ENCODE assay signal across 9 cellular contexts in genomic region chr7:135211946-135212685, GRCh38. TPM values are rescaled to one million over a fixed set of nuclear protein-coding genes. Genes with fewer than 3 reads are reported as not detected.
A peak's percentile ranks its signal among the peaks of the same experiment; 100 is the strongest.
DNase-seq lines count a peak whose midpoint lies in the region; ATAC-seq and TF ChIP-seq lines count a peak whose summit lies in the region.
"Not testable (repeated sequence)": the region's sequence is repeated elsewhere in the genome, so short reads cannot be mapped to it uniquely, and the experiment has no call there.
"Had no signal": no experiment of that assay in that cellular context is flagged by ENCODE, and none has a peak within 500 bp of the region (broad histone marks: within the 10 kb centered on the region; RNA-seq: fewer than 3 reads in every experiment).

No MANE protein-coding gene starts in this region.

- H3K36me3 Mint-ChIP-seq in activated B cell treated with CpG ODN at 0.5 μM for 24 hours (ENCODE audit: low read depth) = peaks cover 12% of the 10 kb centered on the region
- not testable (repeated sequence) for H3K36me3 Mint-ChIP-seq in memory B cell

- H3K27ac Mint-ChIP-seq in activated B cell treated with CpG ODN at 0.5 μM for 24 hours = peak overlapping the region; percentile 71
- peak overlapping the region; percentile 95 for H3K27ac Mint-ChIP-seq in memory B cell

- peak overlapping the region; percentile 91 for H2AFZ ChIP-seq in mammary epithelial cell (ENCODE audit: low read depth, low read length)

- 26% methylated on average over 20 of the region's 30 CpGs for WGBS in mammary epithelial cell (ENCODE audit: low coverage, missing lambda C conversion rate)

- peak overlapping the region; percentile 89 for H3K4me2 ChIP-seq in mammary epithelial cell (ENCODE audit: insufficient read depth, low read depth, low read length)

- dilution Hi-C loops in mammary epithelial cell (cut with HindIII; ENCODE audit: low sequenced_read_pairs) = loop anchor here (5.0 kb wide), 1 partner anchor 35 kb away; no protein-coding TSS in a partner anchor

- H3K4me1 ChIP-seq in mammary epithelial cell (ENCODE audit: insufficient read depth, low read length) (peaks cover 36% of the 10 kb centered on the region), foreskin keratinocyte (peaks cover 18% of the 10 kb centered on the region)

- H4K20me1 ChIP-seq in mammary epithelial cell (ENCODE audit: insufficient read depth, low read length) = not testable (repeated sequence)

- not testable (repeated sequence) for H3K9me3 Mint-ChIP-seq in activated B cell treated with CpG ODN at 0.5 μM for 24 hours, memory B cell

- TSS peak; percentile 53 for BruUV-seq in mammary epithelial cell (replicated peaks; lab: Mats Ljungman, UMichigan)

- intact Hi-C loops in activated B cell treated with CpG ODN at 0.5 μM for 24 hours (cut with micrococcal nuclease) = loop anchor here (1.0 to 5.0 kb wide), 13 partner anchors 24 to 1959 kb away; partner anchors contain the start of genes AGBL3, AKR1B1, BPGM and CNOT4
- intact Hi-C loops in mammary epithelial cell (cut with micrococcal nuclease) = loop anchor here (1.0 to 2.0 kb wide), 3 partner anchors 19 to 42 kb away; partner anchors contain the start of gene CYREN
- intact Hi-C loops in sciatic nerve (cut with DNase I) = not testable (repeated sequence)

- POLR2A ChIA-PET in activated B cell treated with CpG ODN at 0.5 μM for 24 hours (lab: Charles Lee) = interaction anchor here (0.6 to 6.2 kb wide), 10 partner anchors 13 to 565 kb away, joined by 3 to 62 read pairs (median 5); partner anchors contain the start of genes CYREN and TMEM140

- H3K27ac ChIP-seq in mammary epithelial cell (ENCODE audit: insufficient read depth, low read depth, low read length) = peak overlapping the region; percentile 82
- peak overlapping the region; percentile 70 for H3K27ac ChIP-seq in foreskin keratinocyte

- not testable (repeated sequence) for H3K9me3 ChIP-seq in MG63; mammary epithelial cell (replicated peaks; ENCODE audit: insufficient read depth, low read length)

- in situ Hi-C loops in mammary epithelial cell (cut with MboI; ENCODE audit: low sequenced_read_pairs in 2 of 2) = not testable (repeated sequence)

- peak overlapping the region; percentile 61 for H3K4me3 ChIP-seq in GM12864 (ENCODE audit: low read depth, low read length)
- H3K4me3 ChIP-seq in MG63 = peak overlapping the region; percentile 74
- peak overlapping the region; percentile 61 to 63 (median 63) for H3K4me3 ChIP-seq in mammary epithelial cell (replicated peaks in 1 of 3; ENCODE audit: insufficient read depth in 1 of 3, low read depth in 2 of 3, low read length in 3 of 3)

- DNase-seq in A172 (ENCODE audit: low spot score) (peak; percentile 22), MG63 (peak; percentile 41), mammary epithelial cell (peak; percentile 51)
- DNase-seq in GM12864 (ENCODE audit: low read depth); activated B cell treated with CpG ODN at 0.5 μM for 24 hours; foreskin keratinocyte; memory B cell (ENCODE audit: low spot score in 2 of 2); sciatic nerve (ENCODE audit: low spot score): not testable (repeated sequence)

- not testable (repeated sequence) for TF ChIP-seq CTCF in GM12864 (IDR thresholded peaks at IDR 0.05; ENCODE audit: low read depth, low read length, missing control alignments); activated B cell treated with CpG ODN at 0.5 μM for 24 hours (IDR thresholded peaks at IDR 0.05); mammary epithelial cell (conservative IDR thresholded peaks at IDR 0.05 in 1 of 2, IDR thresholded peaks at IDR 0.05 in 1 of 2; ENCODE audit: extremely low read depth in 1 of 2, insufficient read depth in 1 of 2, low read depth in 1 of 2, low read length in 2 of 2); foreskin keratinocyte (conservative IDR thresholded peaks at IDR 0.05)

- not testable (repeated sequence) for H3K27me3 ChIP-seq in MG63; mammary epithelial cell (ENCODE audit: insufficient read depth, low read length); foreskin keratinocyte

- H3K27me3 Mint-ChIP-seq in activated B cell treated with CpG ODN at 0.5 μM for 24 hours, memory B cell: not testable (repeated sequence)

- not testable (repeated sequence) for H3K36me3 ChIP-seq in MG63; mammary epithelial cell (ENCODE audit: insufficient read depth, low read length)

- not testable (repeated sequence) for ATAC-seq in activated B cell treated with CpG ODN at 0.5 μM for 24 hours (ENCODE audit: low read depth); foreskin keratinocyte; memory B cell (ENCODE audit: low read depth)
- ATAC-seq in sciatic nerve = peak; percentile 73

- peak overlapping the region; percentile 89 for H3K4me3 Mint-ChIP-seq in activated B cell treated with CpG ODN at 0.5 μM for 24 hours
- peak overlapping the region; percentile 99 for H3K4me3 Mint-ChIP-seq in memory B cell

- H3K4me1 Mint-ChIP-seq in activated B cell treated with CpG ODN at 0.5 μM for 24 hours (peaks cover 35% of the 10 kb centered on the region), memory B cell (peaks cover 21% of the 10 kb centered on the region)

- H3K9ac ChIP-seq in mammary epithelial cell (ENCODE audit: insufficient read depth, low read length) = peak overlapping the region; percentile 87

- H3K79me2 ChIP-seq in mammary epithelial cell (ENCODE audit: insufficient read depth, low read length) = peaks cover 36% of the 10 kb centered on the region

- CTCF ChIA-PET in activated B cell treated with CpG ODN at 0.5 μM for 24 hours (lab: Charles Lee) = not testable (repeated sequence)
- CTCF ChIA-PET in mammary epithelial cell (lab: Charles Lee; ENCODE audit: low non-redundant PET) = interaction anchor here (0.6 kb wide), 1 partner anchor 17 kb away, joined by 3 read pairs; no protein-coding TSS in a partner anchor

RNA-seq across cellular contexts. Expression of gene WDR91, which starts 0.8 kb away (rescaled TPM):
- 2.0 and 2.1 TPM in 2 replicates for total RNA-seq in A172 (2014; rRNA removed; shearing (Covaris generic))
- total RNA-seq in MG63 (2014; rRNA removed; shearing (Covaris generic); ENCODE audit: low replicate concordance) = 1.5 and 3.0 TPM in 2 replicates
- total RNA-seq in activated B cell treated with CpG ODN at 0.5 μM for 24 hours = 59.5 and 60.1 TPM in 2 replicates
- 10 to 100 TPM; 31.5 to 33.8 TPM for total RNA-seq in mammary epithelial cell
- 17.5 TPM for polyA plus RNA-seq in mammary epithelial cell
- polyA minus RNA-seq in mammary epithelial cell = 14.5 TPM
- 17.8 and 21.7 TPM in 2 replicates for total RNA-seq in foreskin keratinocyte
- 11.6 and 12.6 TPM in 2 replicates for polyA plus RNA-seq in foreskin keratinocyte
- total RNA-seq in sciatic nerve = 32.7 TPM

RNA-seq across cellular contexts. Expression of gene STRA8, which starts 21.5 kb away (rescaled TPM):
- total RNA-seq in A172 (2014; rRNA removed; shearing (Covaris generic)) = not detected in 2 replicates
- not detected in 2 replicates for total RNA-seq in MG63 (2014; rRNA removed; shearing (Covaris generic); ENCODE audit: low replicate concordance)
- total RNA-seq in activated B cell treated with CpG ODN at 0.5 μM for 24 hours = not detected in 2 replicates
- not detected for total RNA-seq in mammary epithelial cell
- polyA plus RNA-seq in mammary epithelial cell = not detected
- polyA minus RNA-seq in mammary epithelial cell = not detected
- not detected in 2 replicates for total RNA-seq in foreskin keratinocyte
- not detected in 2 replicates for polyA plus RNA-seq in foreskin keratinocyte
- total RNA-seq in sciatic nerve = not detected
- total RNA-seq: esophagus mucosa had no signal

RNA-seq across cellular contexts. Expression of gene CYREN, which starts 41.6 kb away (rescaled TPM):
- total RNA-seq in A172 (2014; rRNA removed; shearing (Covaris generic)) = 42.3 and 60.4 TPM in 2 replicates
- total RNA-seq in MG63 (2014; rRNA removed; shearing (Covaris generic); ENCODE audit: low replicate concordance) = 30.5 and 38.3 TPM in 2 replicates
- total RNA-seq in activated B cell treated with CpG ODN at 0.5 μM for 24 hours (78.2 and 79.3 TPM in 2 replicates), mammary epithelial cell (10 to 100 TPM; 45.2 to 55.8 TPM), foreskin keratinocyte (59.5 and 67.1 TPM in 2 replicates), sciatic nerve (39.8 TPM)
- polyA plus RNA-seq in mammary epithelial cell (50.3 TPM), foreskin keratinocyte (46.6 and 53.0 TPM in 2 replicates)
- polyA minus RNA-seq in mammary epithelial cell = 47.7 TPM
